Comparison of ENCODE assay signal across 18 cellular contexts in the genomic region with DNA sequence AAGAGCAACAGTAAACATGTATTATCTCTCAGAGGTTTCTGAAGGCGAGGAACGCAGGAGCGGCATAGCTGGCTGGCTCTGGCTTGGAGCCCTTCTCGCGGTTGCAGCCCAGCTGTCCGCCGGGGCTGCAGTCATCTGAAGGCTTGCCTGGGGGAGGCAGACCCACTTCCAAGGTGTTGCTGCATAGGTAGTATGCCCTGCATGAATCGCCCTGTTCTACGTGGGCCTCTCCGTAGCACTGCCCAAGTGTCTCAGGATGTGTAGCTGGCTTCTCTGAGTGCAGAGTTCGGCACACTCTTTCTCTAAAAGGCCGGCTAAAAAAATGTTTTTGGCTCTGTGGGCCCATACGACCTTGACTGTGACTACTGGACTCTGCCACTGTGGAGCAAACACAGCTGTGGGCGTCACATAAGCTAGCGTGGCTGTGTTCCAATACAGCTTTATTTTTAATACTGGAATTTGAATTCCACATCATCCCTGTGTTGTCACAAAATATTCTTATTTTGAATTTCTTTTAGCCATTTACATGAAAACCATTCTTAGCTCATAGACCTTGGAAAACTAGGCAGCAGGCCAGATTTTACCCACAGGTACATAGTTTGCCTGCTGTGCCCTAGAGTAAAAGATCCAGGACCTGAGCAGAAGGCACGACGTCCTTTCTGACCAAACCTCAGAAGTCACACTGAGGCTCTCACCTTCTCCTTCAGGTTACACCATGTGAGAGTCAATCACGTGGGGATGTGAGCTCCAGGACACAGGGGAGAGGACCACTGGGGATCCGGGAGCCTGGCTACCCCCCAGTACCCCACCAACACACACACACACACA. TPM values are rescaled to one million over a fixed set of nuclear protein-coding genes. Genes with fewer than 3 reads are reported as not detected.
DNase-seq lines count a peak whose midpoint lies in the region; ATAC-seq and TF ChIP-seq lines count a peak whose summit lies in the region.
"Had no signal": no experiment of that assay in that cellular context is flagged by ENCODE, and none has a peak within 500 bp of the region (broad histone marks: within the 10 kb centered on the region; RNA-seq: fewer than 3 reads in every experiment).

No MANE protein-coding gene starts in this region.

- no peaks in the 10 kb centered on the region for H3K9me3 ChIP-seq in CD8-positive, alpha-beta T cell (ENCODE audit: low read length)
- H3K9me3 ChIP-seq in KOPT-K1 (ENCODE audit: insufficient read depth, low read length, poor library complexity, severe bottlenecking): no peaks in the 10 kb centered on the region
- H3K9me3 ChIP-seq in psoas muscle: no peaks in the 10 kb centered on the region
- H3K9me3 ChIP-seq in HAP-1: no peaks in the 10 kb centered on the region

- DNase-seq in CD8-positive, alpha-beta T cell: no peak
- DNase-seq in endothelial cell (ENCODE audit: low spot score) (no peak), psoas muscle (no peak), NCI-H2227 treated with DMSO at 0.1 percent for 48 hours (lab: John Stamatoyannopoulos, UW) (no peak), posterior vena cava (ENCODE audit: low spot score) (no peak), HAP-1 (ENCODE audit: low spot score in 2 of 2) (no peak)
- DNase-seq in activated CD4-positive, CD25-positive, alpha-beta regulatory T cell treated with anti-CD3 and anti-CD28 coated beads, Interleukin-2, amount 50 U/mL, for 72 hours: no peak
- DNase-seq: activated gamma-delta T cell; erythroblast; NCI-H1105; NCI-H446 treated with DMSO at 0.1 percent for 48 hours; stimulated activated CD4-positive, alpha-beta T cell treated with anti-CD3 and anti-CD28 coated beads, Interleukin-4, amount 100 ng/mL, for 1 hour had no signal

- intact Hi-C loops in CD8-positive, alpha-beta T cell (cut with DNase I, micrococcal nuclease): no loop called here
- intact Hi-C loops in psoas muscle (cut with DNase I) (loop anchor here in 1 of 2 donors (5.0 kb wide), 1 partner anchor 66 kb away; no protein-coding TSS in a partner anchor), posterior vena cava (cut with DNase I) (no loop called here)

- peak overlapping the region; percentile 62 for H3K27ac Mint-ChIP-seq in CD8-positive, alpha-beta T cell
- H3K27ac Mint-ChIP-seq in endothelial cell (ENCODE audit: unreplicated experiment): peak overlapping the region; percentile 75

- no peaks in the 10 kb centered on the region for H3K9me3 Mint-ChIP-seq in CD8-positive, alpha-beta T cell
- no peaks in the 10 kb centered on the region for H3K9me3 Mint-ChIP-seq in endothelial cell (ENCODE audit: unreplicated experiment)
- H3K9me3 Mint-ChIP-seq: stimulated activated naive B cell treated with anti-CD40 and anti-IgM and Interleukin-4, amounts not matched to agents 10 μg/mL and 1 μg/mL and 100 μg/mL, for 72 hours had no signal

- H3K27me3 ChIP-seq in CD8-positive, alpha-beta T cell (ENCODE audit: insufficient read depth, low read length): no peaks in the 10 kb centered on the region
- H3K27me3 ChIP-seq in psoas muscle (ENCODE audit: insufficient read depth in 3 of 3, low read length in 2 of 3): no peaks in the 10 kb centered on the region
- no peaks in the 10 kb centered on the region for H3K27me3 ChIP-seq in HAP-1 (ENCODE audit: low read depth)

- H3K4me1 Mint-ChIP-seq in CD8-positive, alpha-beta T cell (ENCODE audit: low read depth): peaks cover 17% of the 10 kb centered on the region
- peaks cover 22% of the 10 kb centered on the region for H3K4me1 Mint-ChIP-seq in endothelial cell (ENCODE audit: unreplicated experiment)

- POLR2A ChIA-PET in CD8-positive, alpha-beta T cell (lab: Charles Lee): no interaction called here

- H3K36me3 Mint-ChIP-seq in CD8-positive, alpha-beta T cell: peaks cover 74% of the 10 kb centered on the region
- H3K36me3 Mint-ChIP-seq in endothelial cell (ENCODE audit: low read depth, unreplicated experiment): peaks cover 43% of the 10 kb centered on the region

- in situ Hi-C loops in HAP-1 (cut with MboI; ENCODE audit: low sequenced_read_pairs): no loop called here

- CTCF ChIA-PET in CD8-positive, alpha-beta T cell (lab: Charles Lee): interaction anchor here (1.3 kb wide), 1 partner anchor 173 kb away, joined by 4 read pairs; no protein-coding TSS in a partner anchor

- no peaks in the 10 kb centered on the region for H3K27me3 Mint-ChIP-seq in CD8-positive, alpha-beta T cell (ENCODE audit: low read depth)
- H3K27me3 Mint-ChIP-seq in endothelial cell (ENCODE audit: unreplicated experiment): peaks cover 8% of the 10 kb centered on the region
- H3K27me3 Mint-ChIP-seq: progenitor cell of endocrine pancreas; stimulated activated naive B cell treated with anti-CD40 and anti-IgM and Interleukin-4, amounts not matched to agents 10 μg/mL and 1 μg/mL and 100 μg/mL, for 72 hours had no signal

- ATAC-seq in CD8-positive, alpha-beta T cell: no peak
- ATAC-seq in psoas muscle: no peak
- ATAC-seq: HCT116, Panc1 had no signal

- no peaks in the 10 kb centered on the region for H3K4me1 ChIP-seq in CD8-positive, alpha-beta T cell (ENCODE audit: insufficient read depth, low read length)
- H3K4me1 ChIP-seq in psoas muscle: peaks cover 70% of the 10 kb centered on the region
- no peaks in the 10 kb centered on the region for H3K4me1 ChIP-seq in HAP-1

- 51 to 67% (median 55%) methylated on average over 19 of the region's 19 CpGs for WGBS in psoas muscle, 3 donors

- H3K4me3 Mint-ChIP-seq in CD8-positive, alpha-beta T cell: no peak overlapping the region
- H3K4me3 Mint-ChIP-seq in endothelial cell (ENCODE audit: unreplicated experiment): no peak overlapping the region
- H3K4me3 Mint-ChIP-seq: stimulated activated naive B cell treated with anti-CD40 and anti-IgM and Interleukin-4, amounts not matched to agents 10 μg/mL and 1 μg/mL and 100 μg/mL, for 72 hours had no signal

- no peak overlapping the region for H3K27ac ChIP-seq in CD8-positive, alpha-beta T cell (ENCODE audit: low read depth, low read length)
- H3K27ac ChIP-seq in KOPT-K1 (ENCODE audit: low read depth, low read length, poor library complexity, severe bottlenecking) (peak overlapping the region; percentile 100), psoas muscle (peak overlapping the region; percentile 72)

- TF ChIP-seq CTCF in CD8-positive, alpha-beta T cell (IDR thresholded peaks at IDR 0.05): no peak
- TF ChIP-seq CTCF in endothelial cell (IDR thresholded peaks at IDR 0.05; ENCODE audit: unreplicated experiment) (no peak), psoas muscle (IDR thresholded peaks at IDR 0.05) (no peak)

- no peak overlapping the region for H3K4me3 ChIP-seq in CD8-positive, alpha-beta T cell (ENCODE audit: low read depth, low read length)
- H3K4me3 ChIP-seq in psoas muscle (no peak overlapping the region), HAP-1 (no peak overlapping the region)

- H3K36me3 ChIP-seq in CD8-positive, alpha-beta T cell (ENCODE audit: insufficient read depth, low read length): peaks cover 15% of the 10 kb centered on the region
- H3K36me3 ChIP-seq in KOPT-K1 (ENCODE audit: insufficient read depth, low read length): peaks cover 1% of the 10 kb centered on the region; the same call in 1 of the 2 replicates
- H3K36me3 ChIP-seq in psoas muscle (ENCODE audit: insufficient read depth in 1 of 2, low read depth in 1 of 2): peaks cover 0 to 19% of the 10 kb centered on the region in 2 donors
- peaks cover 32% of the 10 kb centered on the region for H3K36me3 ChIP-seq in HAP-1 (replicated peaks)

RNA-seq across cellular contexts. Expression of gene PGPEP1L, which starts 55.9 kb away (rescaled TPM):
- not detected for total RNA-seq in CD8-positive, alpha-beta T cell
- total RNA-seq in endothelial cell (ENCODE audit: unreplicated experiment): not detected
- total RNA-seq in psoas muscle: 1 to 10 TPM; 4.6 to 8.5 (median 6.7) TPM
- polyA plus RNA-seq in psoas muscle: 10 to 100 TPM in 2 of 3 donors, 1 to 10 TPM in 1; 3.8 to 16.9 (median 12.4) TPM
- 1 to 10 TPM in 1 of 2 donors, under 1 TPM in 1; 0.29 to 1.7 TPM for total RNA-seq in posterior vena cava
- total RNA-seq: progenitor cell of endocrine pancreas; T-helper 1 cell treated with Interleukin-12 subunit alpha and Interleukin-12 subunit beta and Interleukin-4 antibody, amounts not matched to agents 30 ng/mL and 1 ng/mL, for 36 hours had no signal
